ENCODE assay signal across 12 cellular contexts in the genomic region with DNA sequence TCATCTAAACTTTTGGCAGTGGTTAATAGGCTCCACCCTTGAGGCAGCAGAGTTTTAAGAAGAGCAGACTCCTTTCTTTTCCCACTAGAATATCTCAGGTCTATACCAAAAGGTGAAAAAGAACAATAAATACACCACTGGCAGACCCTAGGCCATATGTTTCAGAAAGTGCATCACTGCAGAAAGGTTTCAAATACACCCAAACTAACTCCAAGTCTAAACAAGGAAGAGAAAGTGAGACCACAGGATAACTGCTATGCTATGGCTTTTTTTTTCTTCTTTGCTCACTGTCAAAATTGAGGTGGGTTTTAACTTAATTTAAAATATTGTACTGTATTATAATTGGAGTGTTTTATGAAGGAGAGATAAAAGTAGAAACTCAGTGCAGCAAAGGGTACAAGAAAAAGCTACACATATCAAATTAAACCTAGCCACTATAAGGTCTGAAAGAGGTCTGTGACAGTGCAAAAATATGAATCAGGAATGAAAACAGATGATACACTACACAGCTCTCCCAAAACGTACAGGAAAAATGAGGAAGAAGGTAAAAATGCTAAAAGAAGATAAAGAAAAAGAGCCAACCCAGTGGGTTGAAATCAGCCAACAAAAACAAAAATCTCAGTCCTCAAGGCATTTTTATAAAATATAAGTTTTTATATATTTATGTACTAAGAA. TPM values are rescaled to one million over a fixed set of nuclear protein-coding genes. Genes with fewer than 3 reads are reported as not detected.
DNase-seq lines count a peak whose midpoint lies in the region; ATAC-seq lines count a peak whose summit lies in the region.
"Had no signal": no experiment of that assay in that cellular context is flagged by ENCODE, and none has a peak within 500 bp of the region (broad histone marks: within the 10 kb centered on the region; RNA-seq: fewer than 3 reads in every experiment).

No MANE protein-coding gene starts in this region.

- peaks cover 42% of the 10 kb centered on the region for H3K36me3 ChIP-seq in CD4-positive, CD25-positive, alpha-beta regulatory T cell (ENCODE audit: control insufficient read depth, insufficient read depth, low read length)
- H3K36me3 ChIP-seq in SJCRH30, result peaks cover 60% of the 10 kb centered on the region
- H3K36me3 ChIP-seq in mesenchymal stem cell (ENCODE audit: control insufficient read depth in 1 of 2, insufficient read depth in 2 of 2, low read depth in 1 of 2, low read length in 2 of 2), result peaks cover 11 to 65% of the 10 kb centered on the region in 2 experiments

- peaks cover 9 to 15% of the 10 kb centered on the region in 2 experiments for H3K9me3 ChIP-seq in CD4-positive, CD25-positive, alpha-beta regulatory T cell (ENCODE audit: control insufficient read depth in 2 of 2, low read length in 2 of 2)
- H3K9me3 ChIP-seq in T-helper 17 cell (ENCODE audit: control insufficient read depth, low read length, poor library complexity, severe bottlenecking) (no peaks in the 10 kb centered on the region), SJCRH30 (replicated peaks) (peaks cover 13% of the 10 kb centered on the region; the same call in 1 of the 2 replicates), mesenchymal stem cell (ENCODE audit: control insufficient read depth, low read length) (peaks cover 27% of the 10 kb centered on the region)

- H2AK5ac ChIP-seq in mesenchymal stem cell (ENCODE audit: low read length, severe bottlenecking), result no peak overlapping the region

- H3K4me3 ChIP-seq in CD4-positive, CD25-positive, alpha-beta regulatory T cell (ENCODE audit: low read depth, low read length), result no peak overlapping the region
- H3K4me3 ChIP-seq in SJCRH30, result no peak overlapping the region
- H3K4me3 ChIP-seq in mesenchymal stem cell (ENCODE audit: insufficient read depth in 1 of 2, low read depth in 1 of 2, low read length in 2 of 2), result no peak overlapping the region

- H4K91ac ChIP-seq in mesenchymal stem cell (ENCODE audit: low read length), result no peak overlapping the region

- H3K79me1 ChIP-seq in mesenchymal stem cell (replicated peaks; ENCODE audit: low read length, poor library complexity, severe bottlenecking), result peaks cover 2% of the 10 kb centered on the region

- H3K27me3 ChIP-seq in CD4-positive, CD25-positive, alpha-beta regulatory T cell (ENCODE audit: control insufficient read depth, insufficient read depth, low read length), result no peaks in the 10 kb centered on the region
- H3K27me3 ChIP-seq in SJCRH30 (no peaks in the 10 kb centered on the region), mesenchymal stem cell (ENCODE audit: control insufficient read depth in 1 of 2, insufficient read depth in 1 of 2, low read length in 2 of 2) (no peaks in the 10 kb centered on the region)

- H3K18ac ChIP-seq in mesenchymal stem cell (ENCODE audit: low read depth in 1 of 2, low read length in 2 of 2), result no peak overlapping the region

- H3K27me3 Mint-ChIP-seq in CD4-positive, CD25-positive, alpha-beta regulatory T cell, result no peaks in the 10 kb centered on the region
- no peaks in the 10 kb centered on the region for H3K27me3 Mint-ChIP-seq in T-helper 17 cell
- H3K27me3 Mint-ChIP-seq in effector memory CD8-positive, alpha-beta T cell, result no peaks in the 10 kb centered on the region
- H3K27me3 Mint-ChIP-seq: CD4-positive, alpha-beta memory T cell had no signal

- no peak overlapping the region for H2BK12ac ChIP-seq in mesenchymal stem cell (ENCODE audit: low read length in 2 of 2)

- H3K9me3 Mint-ChIP-seq in CD4-positive, CD25-positive, alpha-beta regulatory T cell, result peaks cover 0 to 20% (median 7%) of the 10 kb centered on the region in 7 donors
- no peaks in the 10 kb centered on the region for H3K9me3 Mint-ChIP-seq in effector memory CD8-positive, alpha-beta T cell

- H3K9ac ChIP-seq in mesenchymal stem cell (ENCODE audit: low read length), result no peak overlapping the region

- H2AFZ ChIP-seq in mesenchymal stem cell (ENCODE audit: low read depth, low read length), result no peak overlapping the region

- no peak for ATAC-seq in CD4-positive, CD25-positive, alpha-beta regulatory T cell (ENCODE audit: low read depth in 2 of 2)
- ATAC-seq in GM21619 (IDR thresholded peaks at IDR 0.05; ENCODE audit: unreplicated experiment) (peak; percentile 47), T-helper 17 cell (no peak), left lobe of liver (no peak)
- ATAC-seq in effector memory CD8-positive, alpha-beta T cell (replicated peaks), result no peak

- H2BK15ac ChIP-seq in mesenchymal stem cell (ENCODE audit: low read depth, poor library complexity, severe bottlenecking), result no peak overlapping the region

- no peak for DNase-seq in CD4-positive, CD25-positive, alpha-beta regulatory T cell
- DNase-seq in T-helper 17 cell, result no peak
- no peak for DNase-seq in effector memory CD8-positive, alpha-beta T cell
- DNase-seq in SJCRH30, result no peak
- DNase-seq in left lobe of liver (ENCODE audit: low spot score), result no peak
- no peak for DNase-seq in mesenchymal stem cell
- no peak for DNase-seq in NCI-H774 (lab: John Stamatoyannopoulos, UW)
- DNase-seq: CD4-positive, alpha-beta memory T cell; H7; KG1; NCI-H345 had no signal

- peak overlapping the region in 2 of 4 donors; percentile 23 to 38 for H3K4me3 Mint-ChIP-seq in CD4-positive, CD25-positive, alpha-beta regulatory T cell
- no peak overlapping the region for H3K4me3 Mint-ChIP-seq in T-helper 17 cell
- H3K4me3 Mint-ChIP-seq in effector memory CD8-positive, alpha-beta T cell, result no peak overlapping the region

- H2BK5ac ChIP-seq in mesenchymal stem cell (ENCODE audit: low read depth, low read length, poor library complexity, severe bottlenecking), result no peak overlapping the region

- no CpG with 5 or more reads among the region's 1 CpG for WGBS in mesenchymal stem cell

- no peak overlapping the region for H4K8ac ChIP-seq in mesenchymal stem cell (ENCODE audit: low read length)

- peaks cover 19% of the 10 kb centered on the region for H3K4me1 ChIP-seq in CD4-positive, CD25-positive, alpha-beta regulatory T cell (ENCODE audit: control insufficient read depth, insufficient read depth, low read length, poor library complexity, severe bottlenecking)
- H3K4me1 ChIP-seq in SJCRH30 (no peaks in the 10 kb centered on the region), mesenchymal stem cell (ENCODE audit: control insufficient read depth, insufficient read depth, low read depth, low read length) (no peaks in the 10 kb centered on the region)

- H3K4me2 ChIP-seq in mesenchymal stem cell (ENCODE audit: low read length, poor library complexity, severe bottlenecking), result no peak overlapping the region

- H3K4me1 Mint-ChIP-seq in CD4-positive, CD25-positive, alpha-beta regulatory T cell, result peaks cover 27 to 53% (median 41%) of the 10 kb centered on the region in 4 donors
- peaks cover 14% of the 10 kb centered on the region for H3K4me1 Mint-ChIP-seq in T-helper 17 cell
- peaks cover 11 to 27% of the 10 kb centered on the region in 2 donors for H3K4me1 Mint-ChIP-seq in effector memory CD8-positive, alpha-beta T cell (ENCODE audit: low read depth in 2 of 2)

- peak overlapping the region; percentile 9 for H3K27ac ChIP-seq in CD4-positive, CD25-positive, alpha-beta regulatory T cell (ENCODE audit: insufficient read depth, low read length, poor library complexity, severe bottlenecking)
- no peak overlapping the region for H3K27ac ChIP-seq in SJCRH30
- H3K27ac ChIP-seq in mesenchymal stem cell (ENCODE audit: low read length, poor library complexity, severe bottlenecking), result no peak overlapping the region

- peak overlapping the region in 2 of 3 donors; percentile 2 to 52 for H3K27ac Mint-ChIP-seq in CD4-positive, CD25-positive, alpha-beta regulatory T cell
- H3K27ac Mint-ChIP-seq in T-helper 17 cell, result peak overlapping the region; percentile 67
- H3K27ac Mint-ChIP-seq in effector memory CD8-positive, alpha-beta T cell, result peak overlapping the region; percentile 0 to 33

- no peak overlapping the region for H3K4ac ChIP-seq in mesenchymal stem cell (ENCODE audit: low read depth in 1 of 2, low read length in 2 of 2)

- H3K36me3 Mint-ChIP-seq in CD4-positive, CD25-positive, alpha-beta regulatory T cell, result peaks cover 45% of the 10 kb centered on the region
- H3K36me3 Mint-ChIP-seq in T-helper 17 cell (ENCODE audit: low read depth), result peaks cover 9% of the 10 kb centered on the region
- H3K36me3 Mint-ChIP-seq in effector memory CD8-positive, alpha-beta T cell (ENCODE audit: insufficient read depth), result peaks cover 34% of the 10 kb centered on the region

- no peak overlapping the region for H3K14ac ChIP-seq in mesenchymal stem cell (ENCODE audit: low read length in 2 of 2)

- H3K23ac ChIP-seq in mesenchymal stem cell (ENCODE audit: low read length in 2 of 2), result no peak overlapping the region

- no peak overlapping the region for H2BK120ac ChIP-seq in mesenchymal stem cell (ENCODE audit: low read depth, low read length)

RNA-seq across cellular contexts. Expression of a gene that starts 8.4 kb away (rescaled TPM):
- total RNA-seq in CD4-positive, CD25-positive, alpha-beta regulatory T cell, result 24.6 TPM
- polyA plus RNA-seq in CD4-positive, CD25-positive, alpha-beta regulatory T cell, result 10 to 100 TPM; 23.0 to 36.6 (median 26.9) TPM
- 10 to 100 TPM; 15.9 to 18.6 TPM for total RNA-seq in T-helper 17 cell
- 59.8 and 65.5 TPM in 2 replicates for total RNA-seq in SJCRH30 (2014; rRNA removed; shearing (Covaris generic))
- 30.9 TPM for total RNA-seq in left lobe of liver
- 23.2 TPM for polyA plus RNA-seq in mesenchymal stem cell (2013, experiment 1 of 2)
- 24.8 TPM for polyA plus RNA-seq in mesenchymal stem cell (2013, experiment 2 of 2)

Comparison
In these comparisons a context has a peak if more than half of its experiments do, and no peak if none do; other contexts are left out.
1. H3K27ac Mint-ChIP-seq: peak in every context shown above with its lines; median percentile 67 in T-helper 17 cell; 27 in CD4-positive, CD25-positive, alpha-beta regulatory T cell; 16 in effector memory CD8-positive, alpha-beta T cell.